8 cellular contexts compared by ENCODE assay signal in genomic region chr9:87662808-87663528, GRCh38.
A peak's percentile ranks its signal among the peaks of the same experiment; 100 is the strongest.
DNase-seq lines count a peak whose midpoint lies in the region; ATAC-seq and TF ChIP-seq lines count a peak whose summit lies in the region.

No MANE protein-coding gene starts in this region.

- CTCF ChIA-PET in SK-N-SH (lab: Yijun Ruan, JAX), result interaction anchor here (0.6 to 3.0 kb wide), 51 partner anchors 8 to 1648 kb away, joined by 3 to 56 read pairs (median 4); partner anchors contain the start of genes CKS2 and DAPK1

- intact Hi-C loops in breast epithelium (cut with DNase I; ENCODE audit: low total_unique reads), result no loop called here

- no peak overlapping the region for H3K4me2 ChIP-seq in SK-N-SH

- no peaks in the 10 kb centered on the region for H3K36me3 ChIP-seq in SK-N-SH (replicated peaks in 1 of 2; ENCODE audit: control insufficient read depth in 1 of 2, insufficient read depth in 2 of 2, low read length in 1 of 2)
- no peaks in the 10 kb centered on the region for H3K36me3 ChIP-seq in breast epithelium
- peaks cover 2% of the 10 kb centered on the region for H3K36me3 ChIP-seq in kidney epithelial cell (ENCODE audit: control insufficient read depth, insufficient read depth, low read length)

- ATAC-seq in GM18519 (IDR thresholded peaks at IDR 0.05; ENCODE audit: low FRiP score, unreplicated experiment) (no peak), HG02840 (IDR thresholded peaks at IDR 0.05; ENCODE audit: low FRiP score, unreplicated experiment) (no peak)

- peak; percentile 93 for TF ChIP-seq RAD21 in SK-N-SH (IDR thresholded peaks at IDR 0.05; ENCODE audit: low read length)

- no peak overlapping the region for H2AFZ ChIP-seq in SK-N-SH (ENCODE audit: low read depth)

- POLR2A ChIA-PET in SK-N-SH (lab: Yijun Ruan, JAX), result no interaction called here

- no peaks in the 10 kb centered on the region; a peak in 2 of 4 replicates for H3K4me1 ChIP-seq in SK-N-SH (ENCODE audit: control insufficient read depth in 1 of 2, insufficient read depth in 2 of 2, low read depth in 1 of 2, low read length in 1 of 2)
- no peaks in the 10 kb centered on the region for H3K4me1 ChIP-seq in breast epithelium

- H3K79me2 ChIP-seq in SK-N-SH (ENCODE audit: insufficient read depth), result no peaks in the 10 kb centered on the region

- H3K27ac ChIP-seq in SK-N-SH (ENCODE audit: low read depth in 2 of 2, low read length in 1 of 2) (no peak overlapping the region), breast epithelium (no peak overlapping the region)

- no peak overlapping the region for H3K9ac ChIP-seq in SK-N-SH

- TF ChIP-seq CTCF in SK-N-SH (IDR thresholded peaks at IDR 0.05) (peak; percentile 70), breast epithelium (IDR thresholded peaks at IDR 0.05) (peak; percentile 41 to 83 (median 78)), kidney epithelial cell (IDR thresholded peaks at IDR 0.05; ENCODE audit: insufficient read depth, low read length, poor library complexity, severe bottlenecking) (peak; percentile 84)

- no peaks in the 10 kb centered on the region for H3F3A ChIP-seq in SK-N-SH (replicated peaks; ENCODE audit: insufficient read depth)

- no peaks in the 10 kb centered on the region for H3K27me3 ChIP-seq in SK-N-SH (ENCODE audit: insufficient read depth)
- peaks cover 0 to 30% of the 10 kb centered on the region in 2 donors for H3K27me3 ChIP-seq in breast epithelium
- no peaks in the 10 kb centered on the region for H3K27me3 ChIP-seq in kidney epithelial cell (ENCODE audit: control insufficient read depth, insufficient read depth, low read length)

- no peak for TF ChIP-seq EP300 in SK-N-SH (IDR thresholded peaks at IDR 0.05; ENCODE audit: borderline replicate concordance in 1 of 2, low read depth in 1 of 2, low read length in 1 of 2)

- WGBS in SK-N-SH (ENCODE audit: low lambda C conversion rate), result 43% methylated on average over 11 of the region's 11 CpGs

- H3K4me3 ChIP-seq in SK-N-SH (ENCODE audit: low read depth in 2 of 2, low read length in 1 of 2), result no peak overlapping the region; a peak in 1 of 4 replicates
- no peak overlapping the region for H3K4me3 ChIP-seq in breast epithelium
- H3K4me3 ChIP-seq in kidney epithelial cell (ENCODE audit: low read depth, low read length), result no peak overlapping the region

- peak; percentile 88 for DNase-seq in GM03348 (ENCODE audit: low spot score)
- peak; percentile 86 for DNase-seq in HuH-7 (ENCODE audit: low spot score)
- peak; percentile 89 for DNase-seq in SK-N-SH
- peak; percentile 39 to 80 for DNase-seq in breast epithelium (ENCODE audit: low spot score in 2 of 2)
- peak; percentile 49 for DNase-seq in kidney epithelial cell (ENCODE audit: low read depth)
- DNase-seq in stimulated activated CD4-positive, alpha-beta T cell treated with anti-CD3 and anti-CD28 coated beads, Interleukin-2, amount 100 ng/mL, for 24 hours, result peak; percentile 67 to 84

- TF ChIP-seq POLR2A in breast epithelium (IDR thresholded peaks at IDR 0.05), result no peak

- no peaks in the 10 kb centered on the region for H3K9me2 ChIP-seq in SK-N-SH

- H4K20me1 ChIP-seq in SK-N-SH (ENCODE audit: insufficient read depth), result no peaks in the 10 kb centered on the region

- H3K9me3 ChIP-seq in SK-N-SH (no peaks in the 10 kb centered on the region), breast epithelium (peaks cover 0 to 15% of the 10 kb centered on the region in 2 donors)

TF ChIP-seq in SK-N-SH, 30 proteins besides CTCF, POLR2A, EP300 and RAD21:
- TF ChIP-seq ZBTB33 (IDR thresholded peaks at IDR 0.05; ENCODE audit: borderline replicate concordance, low read depth), result no peak
- TF ChIP-seq SMC3 (IDR thresholded peaks at IDR 0.05; ENCODE audit: low read depth, low read length), result peak; percentile 94
TF ChIP-seq in SK-N-SH: peak in this region for 1.
